Comparison of ENCODE assay signal across 2 cellular contexts in genomic region chr10:28176498-28176897, GRCh38.
A peak's percentile ranks its signal among the peaks of the same experiment; 100 is the strongest.
TF ChIP-seq lines count a peak whose summit lies in the region.

No MANE protein-coding gene starts in this region.

TF ChIP-seq in IMR-90, 13 proteins besides CTCF, POLR2A, EP300 and RAD21:
- TF ChIP-seq CEBPB (IDR thresholded peaks at IDR 0.05; ENCODE audit: low read depth, low read length) = peak; percentile 39

TF ChIP-seq in liver, 16 proteins besides CTCF, POLR2A, EP300 and RAD21:
- TF ChIP-seq SP1 (IDR thresholded peaks at IDR 0.05) (peak; percentile 21), RXRA (IDR thresholded peaks at IDR 0.05) (peak; percentile 21 to 34), YY1 (IDR thresholded peaks at IDR 0.05) (peak; percentile 27), HNF4G (IDR thresholded peaks at IDR 0.05) (peak; percentile 11), JUND (IDR thresholded peaks at IDR 0.05) (peak in 1 of 2 donors; percentile 39), HNF4A (conservative IDR thresholded peaks at IDR 0.05) (peak; percentile 70 to 73)
